ENCODE assay signal across 10 cellular contexts in the genomic region with DNA sequence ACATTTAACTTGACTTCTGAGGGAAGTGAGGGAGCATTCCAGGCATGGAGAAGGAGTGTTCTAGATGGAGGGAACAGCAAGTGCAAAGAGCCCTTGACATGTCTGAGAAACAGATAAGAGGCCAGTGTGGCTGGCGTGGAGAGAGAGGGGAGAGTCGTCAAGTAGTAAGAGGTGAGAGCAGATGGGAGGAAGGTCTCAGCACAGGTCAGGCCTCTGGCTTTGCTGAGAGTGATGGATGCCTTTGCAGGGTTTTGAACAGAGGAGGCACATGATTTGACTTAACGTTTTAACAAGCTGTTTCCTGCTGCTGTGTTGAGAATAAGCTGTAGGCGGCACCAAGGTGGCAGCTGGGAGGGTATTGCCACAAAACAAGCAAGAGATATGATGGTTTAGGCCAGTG.
DNase-seq lines count a peak whose midpoint lies in the region; ATAC-seq, FAIRE-seq and TF ChIP-seq lines count a peak whose summit lies in the region.
"Had no signal": no experiment of that assay in that cellular context is flagged by ENCODE, and none has a peak within 500 bp of the region (broad histone marks: within the 10 kb centered on the region; RNA-seq: fewer than 3 reads in every experiment).

No MANE protein-coding gene starts in this region.

- H3K79me2 ChIP-seq in GM23248 (ENCODE audit: insufficient read depth), result peaks cover 79% of the 10 kb centered on the region

- H3K4me2 ChIP-seq in GM23248 (ENCODE audit: unreplicated experiment), result peak overlapping the region; percentile 84

- H2AFZ ChIP-seq in GM23248, result no peak overlapping the region
- H2AFZ ChIP-seq: parathyroid adenoma had no signal

- no peaks in the 10 kb centered on the region for H3K27me3 ChIP-seq in GM23248 (replicated peaks; ENCODE audit: insufficient read depth)

- no peaks in the 10 kb centered on the region for H4K20me1 ChIP-seq in GM23248 (ENCODE audit: insufficient read depth)

- no peaks in the 10 kb centered on the region for H3K36me3 ChIP-seq in GM23248 (ENCODE audit: low read depth)

- 51 to 53% methylated on average over 4 of the region's 4 CpGs for WGBS in GM23248 (ENCODE audit: low coverage in 1 of 2, low lambda C conversion rate in 2 of 2, missing lambda C conversion rate in 2 of 2), 2 experiments

- intact Hi-C loops in Right ventricle myocardium superior (cut with DNase I), result no loop called here

- DNase-seq in GM23248, result peak; percentile 32
- peak; percentile 24 for DNase-seq in RPMI7951 (ENCODE audit: low read depth)
- DNase-seq in Right ventricle myocardium superior, result no peak
- no peak for DNase-seq in stimulated activated naive CD8-positive, alpha-beta T cell treated with anti-CD3 and anti-CD28 coated beads, Interleukin-15, amount 100 ng/mL, for 72 hours
- DNase-seq in NCI-H1105 (lab: John Stamatoyannopoulos, UW), result no peak
- no peak for DNase-seq in H54 (ENCODE audit: insufficient read length, low spot score)

- peak overlapping the region in 1 of 2 donors; percentile 49 for H3K27ac Mint-ChIP-seq in stimulated activated naive CD8-positive, alpha-beta T cell treated with anti-CD3 and anti-CD28 coated beads, Interleukin-15, amount 100 ng/mL, for 72 hours

- TF ChIP-seq POLR2A in H54 (IDR thresholded peaks at IDR 0.05; ENCODE audit: low read depth, low read length), result no peak

- in situ Hi-C loops in GM23248 (cut with MboI), result no loop called here

- H3K27ac ChIP-seq in GM23248, result peak overlapping the region; percentile 81
- H3K27ac ChIP-seq: parathyroid adenoma had no signal

- H3F3A ChIP-seq in GM23248 (ENCODE audit: insufficient read depth), result peaks cover 53% of the 10 kb centered on the region

- H3K4me3 Mint-ChIP-seq in stimulated activated naive CD8-positive, alpha-beta T cell treated with anti-CD3 and anti-CD28 coated beads, Interleukin-15, amount 100 ng/mL, for 72 hours, result no peak overlapping the region

- H3K9me2 ChIP-seq in GM23248 (ENCODE audit: insufficient read depth), result no peaks in the 10 kb centered on the region

- ATAC-seq in Right ventricle myocardium superior (ENCODE audit: poor library complexity) (peak; percentile 36), GM19023 (IDR thresholded peaks at IDR 0.05; ENCODE audit: unreplicated experiment) (no peak)
- ATAC-seq in stimulated activated naive CD8-positive, alpha-beta T cell treated with anti-CD3 and anti-CD28 coated beads, Interleukin-15, amount 100 ng/mL, for 72 hours, result peak; percentile 48
- no peak for ATAC-seq in activated CD4-positive, CD25-positive, alpha-beta regulatory T cell treated with anti-CD3 and anti-CD28 coated beads, Interleukin-2, amount 50 U/mL, for 24 hours
- ATAC-seq: HepG2 had no signal

- peaks cover 54% of the 10 kb centered on the region for H3K4me1 ChIP-seq in GM23248 (ENCODE audit: insufficient read depth)

- H3K9me3 Mint-ChIP-seq in stimulated activated naive CD8-positive, alpha-beta T cell treated with anti-CD3 and anti-CD28 coated beads, Interleukin-15, amount 100 ng/mL, for 72 hours, result peaks cover 5 to 8% of the 10 kb centered on the region in 2 donors

- H3K9ac ChIP-seq in GM23248, result no peak overlapping the region
- H3K9ac ChIP-seq: parathyroid adenoma had no signal

- H3K4me1 Mint-ChIP-seq in stimulated activated naive CD8-positive, alpha-beta T cell treated with anti-CD3 and anti-CD28 coated beads, Interleukin-15, amount 100 ng/mL, for 72 hours, result peaks cover 46% of the 10 kb centered on the region

- H3K27me3 Mint-ChIP-seq in stimulated activated naive CD8-positive, alpha-beta T cell treated with anti-CD3 and anti-CD28 coated beads, Interleukin-15, amount 100 ng/mL, for 72 hours, result no peaks in the 10 kb centered on the region

- H3K4me3 ChIP-seq in GM23248, result peak overlapping the region; percentile 55; the same call in 1 of the 2 replicates

- FAIRE-seq in H54 (lab: Jason Lieb, UNC), result no peak
- FAIRE-seq: HepG2 had no signal

- no peaks in the 10 kb centered on the region for H3K9me3 ChIP-seq in GM23248 (ENCODE audit: low read depth)

Comparison
In these comparisons a context has a peak if more than half of its experiments do, and no peak if none do; other contexts are left out.
1. DNase-seq: peak in GM23248 (single experiment) and RPMI7951 (single experiment); none in Right ventricle myocardium superior (single experiment), stimulated activated naive CD8-positive, alpha-beta T cell treated with anti-CD3 and anti-CD28 coated beads, Interleukin-15, amount 100 ng/mL, for 72 hours (0 of 2), NCI-H1105 (single experiment) and H54 (single experiment).
2. ATAC-seq: peak in Right ventricle myocardium superior (single experiment) and stimulated activated naive CD8-positive, alpha-beta T cell treated with anti-CD3 and anti-CD28 coated beads, Interleukin-15, amount 100 ng/mL, for 72 hours (single experiment); none in activated CD4-positive, CD25-positive, alpha-beta regulatory T cell treated with anti-CD3 and anti-CD28 coated beads, Interleukin-2, amount 50 U/mL, for 24 hours (0 of 2) and GM19023 (single experiment).